11 cellular contexts compared by ENCODE assay signal in genomic region chr11:129277216-129277838, GRCh38.
DNase-seq lines count a peak whose midpoint lies in the region; ATAC-seq and TF ChIP-seq lines count a peak whose summit lies in the region.
"Had no signal": no experiment of that assay in that cellular context is flagged by ENCODE, and none has a peak within 500 bp of the region (broad histone marks: within the 10 kb centered on the region; RNA-seq: fewer than 3 reads in every experiment).

No MANE protein-coding gene starts in this region.

- H3K9me3 ChIP-seq in PC-9 (ENCODE audit: insufficient read depth, low read depth) (no peaks in the 10 kb centered on the region), skeletal muscle satellite cell (replicated peaks; ENCODE audit: low read length) (no peaks in the 10 kb centered on the region), left lung (no peaks in the 10 kb centered on the region)
- H3K9me3 ChIP-seq: uterus had no signal

- no peaks in the 10 kb centered on the region for H3K9me3 Mint-ChIP-seq in activated T-cell treated with anti-CD3 and anti-CD28 coated beads, Interleukin-2, amount 50 U/mL, for 24 hours

- no peak overlapping the region for H2AFZ ChIP-seq in PC-9

- no peak for DNase-seq in activated T-cell treated with anti-CD3 and anti-CD28 coated beads, Interleukin-2, amount 50 U/mL, for 24 hours
- DNase-seq in activated T-cell treated with anti-CD3 and anti-CD28 coated beads, Interleukin-2, amount 50 U/mL, for 48 hours, result no peak
- DNase-seq in PC-9, result no peak
- DNase-seq in epithelial cell of esophagus (ENCODE audit: low read depth), result peak; percentile 27
- DNase-seq in left lung, result no peak
- DNase-seq in medulla oblongata (ENCODE audit: extremely low spot score), result no peak
- no peak for DNase-seq in NCI-H82 (lab: John Stamatoyannopoulos, UW)
- DNase-seq: activated CD4-positive, alpha-beta T cell treated with anti-CD3 and anti-CD28 coated beads, Interleukin-2, amount 50 U/mL, for 4 hours; central memory CD4-positive, alpha-beta T cell; uterus had no signal

- TF ChIP-seq CTCF in PC-9 (conservative IDR thresholded peaks at IDR 0.05) (no peak), epithelial cell of esophagus (IDR thresholded peaks at IDR 0.05; ENCODE audit: insufficient read depth, low read depth, low read length, missing control alignments) (no peak), left lung (IDR thresholded peaks at IDR 0.05) (no peak)

- H3K4me3 ChIP-seq in PC-9, result peak overlapping the region; percentile 79; the same call in 1 of the 2 replicates
- no peak overlapping the region for H3K4me3 ChIP-seq in epithelial cell of esophagus (ENCODE audit: low read length)
- H3K4me3 ChIP-seq in skeletal muscle satellite cell (ENCODE audit: low read length), result peak overlapping the region; percentile 87
- H3K4me3 ChIP-seq in left lung, result peak overlapping the region in 1 of 2 donors; percentile 51

- H3K4me2 ChIP-seq in PC-9, result peak overlapping the region; percentile 96
- H3K4me2 ChIP-seq in skeletal muscle satellite cell (ENCODE audit: low read length), result peak overlapping the region; percentile 91

- H3K27me3 ChIP-seq in PC-9 (ENCODE audit: insufficient read depth, low read depth) (no peaks in the 10 kb centered on the region), skeletal muscle satellite cell (ENCODE audit: control insufficient read depth, insufficient read depth, low read length) (no peaks in the 10 kb centered on the region), left lung (peaks cover 0 to 18% of the 10 kb centered on the region in 2 donors)
- H3K27me3 ChIP-seq: uterus had no signal

- POLR2A ChIA-PET in PC-9 (lab: Charles Lee; ENCODE audit: unreplicated experiment), result no interaction called here

- BruUV-seq in PC-9 (replicated peaks; lab: Mats Ljungman, UMichigan), result TSS peak; percentile 28

- no peaks in the 10 kb centered on the region for H3K9me2 ChIP-seq in PC-9 (ENCODE audit: insufficient read depth)

- intact Hi-C loops in PC-9 (cut with micrococcal nuclease; ENCODE audit: unreplicated experiment) (loop anchor here (5.0 kb wide), 1 partner anchor 85 kb away; the partner anchor contains the start of gene ARHGAP32), left lung (cut with DNase I) (no loop called here)

- H3K27me3 Mint-ChIP-seq in activated T-cell treated with anti-CD3 and anti-CD28 coated beads, Interleukin-2, amount 50 U/mL, for 24 hours, result peaks cover 34% of the 10 kb centered on the region

- H3K36me3 ChIP-seq in PC-9 (ENCODE audit: low read depth) (no peaks in the 10 kb centered on the region), skeletal muscle satellite cell (ENCODE audit: insufficient read depth, low read length) (no peaks in the 10 kb centered on the region), left lung (no peaks in the 10 kb centered on the region)
- H3K36me3 ChIP-seq: uterus had no signal

- H3K4me1 ChIP-seq in PC-9 (replicated peaks; ENCODE audit: insufficient read depth) (peaks cover 37% of the 10 kb centered on the region), skeletal muscle satellite cell (ENCODE audit: control insufficient read depth, insufficient read depth, low read length) (peaks cover 21% of the 10 kb centered on the region), left lung (peaks cover 9 to 37% of the 10 kb centered on the region in 2 donors)

- H3K9ac ChIP-seq in skeletal muscle satellite cell (ENCODE audit: low read depth, low read length), result no peak overlapping the region

- H3F3A ChIP-seq in PC-9 (ENCODE audit: insufficient read depth, low read depth), result no peaks in the 10 kb centered on the region

- peaks cover 10% of the 10 kb centered on the region for H4K20me1 ChIP-seq in PC-9 (ENCODE audit: insufficient read depth)

- H3K4me3 Mint-ChIP-seq in activated T-cell treated with anti-CD3 and anti-CD28 coated beads, Interleukin-2, amount 50 U/mL, for 24 hours, result peak overlapping the region; percentile 83

- peaks cover 2% of the 10 kb centered on the region for H3K36me3 Mint-ChIP-seq in activated T-cell treated with anti-CD3 and anti-CD28 coated beads, Interleukin-2, amount 50 U/mL, for 24 hours (ENCODE audit: low read depth)

- no peak overlapping the region for H3K27ac Mint-ChIP-seq in activated T-cell treated with anti-CD3 and anti-CD28 coated beads, Interleukin-2, amount 50 U/mL, for 24 hours

- peaks cover 60% of the 10 kb centered on the region for H3K79me2 ChIP-seq in PC-9 (ENCODE audit: low read depth)

- H3K27ac ChIP-seq in PC-9 (no peak overlapping the region), left lung (no peak overlapping the region)

- no peak for ATAC-seq in left lung

- peaks cover 30% of the 10 kb centered on the region for H3K4me1 Mint-ChIP-seq in activated T-cell treated with anti-CD3 and anti-CD28 coated beads, Interleukin-2, amount 50 U/mL, for 24 hours (ENCODE audit: low read depth)

- CTCF ChIA-PET in PC-9 (lab: Charles Lee), result no interaction called here
